ENCODE assay signal across 16 cellular contexts in genomic region chr1:34851431-34852105, GRCh38. TPM values are rescaled to one million over a fixed set of nuclear protein-coding genes. Genes with fewer than 3 reads are reported as not detected.
DNase-seq lines count a peak whose midpoint lies in the region; ATAC-seq, FAIRE-seq and TF ChIP-seq lines count a peak whose summit lies in the region.
"Had no signal": no experiment of that assay in that cellular context is flagged by ENCODE, and none has a peak within 500 bp of the region (broad histone marks: within the 10 kb centered on the region; RNA-seq: fewer than 3 reads in every experiment).

No MANE protein-coding gene starts in this region.

- intact Hi-C loops in body of pancreas (cut with DNase I) = no loop called here
- intact Hi-C loops in pancreas (cut with DNase I) = loop anchor here in 2 of 3 donors (5.0 kb wide), 2 partner anchors 59 to 64 kb away; partner anchors contain the start of gene GJA4 (in 1 of the 2)

- H3K4me1 ChIP-seq in body of pancreas (peaks cover 40% of the 10 kb centered on the region), pancreas (peaks cover 0 to 17% (median 0%) of the 10 kb centered on the region in 3 donors)

- H3K27me3 ChIP-seq in body of pancreas (no peaks in the 10 kb centered on the region), pancreas (no peaks in the 10 kb centered on the region)
- H3K27me3 ChIP-seq: spleen had no signal

- H3K27ac ChIP-seq in body of pancreas (no peak overlapping the region), pancreas (no peak overlapping the region)

- H3K4me3 ChIP-seq in body of pancreas (no peak overlapping the region), pancreas (no peak overlapping the region)
- H3K4me3 ChIP-seq: spleen had no signal

- H3K36me3 ChIP-seq in body of pancreas (replicated peaks in 1 of 2; ENCODE audit: insufficient read depth in 1 of 2, low read depth in 2 of 2) (peaks cover 0 to 11% of the 10 kb centered on the region in 2 donors), pancreas (peaks cover 0 to 17% (median 8%) of the 10 kb centered on the region in 3 donors)

- 49 to 56% methylated on average over 13 of the region's 13 CpGs for WGBS in body of pancreas, 2 donors
- WGBS in pancreas, 2 donors = 45 to 60% methylated on average over 13 of the region's 13 CpGs

- no peak for ATAC-seq in body of pancreas
- peak; percentile 13 to 52 (median 36) for ATAC-seq in pancreas
- no peak for ATAC-seq in HG03457 (IDR thresholded peaks at IDR 0.05; ENCODE audit: unreplicated experiment)
- no peak for ATAC-seq in GM18502 (IDR thresholded peaks at IDR 0.05; ENCODE audit: poor library complexity, unreplicated experiment)
- ATAC-seq: activated CD4-positive, alpha-beta T cell treated with anti-CD3 and anti-CD28 coated beads for 36 hours; natural killer cell treated with Interleukin-12 subunit alpha and Interleukin-12 subunit beta and Interleukin-15 and Interleukin-18, amount 100 ng/mL, for 72 hours had no signal

- TF ChIP-seq POLR2A in body of pancreas (IDR thresholded peaks at IDR 0.05) = no peak

- in situ Hi-C loops in Caki2 (cut with HindIII; ENCODE audit: low pct_unique_long_range_greater_than_20kb, low sequenced_read_pairs) = no loop called here

- no peak for FAIRE-seq in pancreas (lab: Jason Lieb, UNC)

- TF ChIP-seq CTCF in body of pancreas (IDR thresholded peaks at IDR 0.05) (no peak), pancreas (IDR thresholded peaks at IDR 0.05) (no peak)

- H3K9me3 ChIP-seq in body of pancreas (no peaks in the 10 kb centered on the region), pancreas (no peaks in the 10 kb centered on the region)
- H3K9me3 ChIP-seq: spleen had no signal

- DNase-seq in Caki2 (ENCODE audit: low read depth) = peak; percentile 49
- peak; percentile 39 to 70 (median 58) for DNase-seq in body of pancreas
- peak; percentile 50 for DNase-seq in glomerular visceral epithelial cell (ENCODE audit: extremely low spot score)
- DNase-seq in pancreas = peak in 5 of 6 donors; percentile 29 to 85 (median 38)
- no peak for DNase-seq in DMS153 (lab: John Stamatoyannopoulos, UW)
- DNase-seq in stimulated activated CD8-positive, alpha-beta memory T cell treated with anti-CD3 and anti-CD28 coated beads, Interleukin-4, amount 100 ng/mL, for 48 hours = no peak
- DNase-seq: activated CD4-positive, alpha-beta T cell treated with anti-CD3 and anti-CD28 coated beads for 36 hours; activated T-cell treated with anti-CD3 and anti-CD28 coated beads, Interleukin-2, amount 50 U/mL, for 24 hours; MV-4-11; OCI-M1; spleen; T-cell had no signal

RNA-seq across cellular contexts. Expression of gene SMIM12, which starts 8.0 kb away (rescaled TPM):
- 48.1 and 57.7 TPM in 2 replicates for total RNA-seq in Caki2 (2014; rRNA removed; shearing (Covaris generic); ENCODE audit: low replicate concordance)
- total RNA-seq in body of pancreas (10 to 100 TPM in 1 of 2 donors, 1 to 10 TPM in 1; 7.8 to 22.1 TPM), pancreas (10 to 100 TPM in 5 of 6 donors, 1 to 10 TPM in 1; 8.3 to 18.5 (median 14.3) TPM)
- polyA plus RNA-seq in pancreas = 10 to 100 TPM in 1 of 2 donors, 1 to 10 TPM in 1; 6.2 to 17.1 TPM

RNA-seq across cellular contexts. Expression of gene GJA4, which starts 58.8 kb away (rescaled TPM):
- total RNA-seq in Caki2 (2014; rRNA removed; shearing (Covaris generic); ENCODE audit: low replicate concordance) = not detected in 2 replicates
- total RNA-seq in body of pancreas (10 to 100 TPM in 1 of 2 donors, 1 to 10 TPM in 1; 4.7 to 20.8 TPM), pancreas (1 to 10 TPM; 1.1 to 6.7 (median 1.4) TPM)
- 1 to 10 TPM; 1.7 to 4.0 TPM for polyA plus RNA-seq in pancreas
- total RNA-seq: activated CD4-positive, alpha-beta T cell treated with anti-CD3 and anti-CD28 coated beads for 36 hours; fibroblast of lung; T-cell had no signal
- polyA plus RNA-seq: fibroblast of lung had no signal

Comparison
In these comparisons a context has a peak if more than half of its experiments do, and no peak if none do; other contexts are left out.
1. DNase-seq: peak in Caki2 (single experiment), body of pancreas (4 of 4), glomerular visceral epithelial cell (single experiment) and pancreas (5 of 6); none in DMS153 (single experiment) and stimulated activated CD8-positive, alpha-beta memory T cell treated with anti-CD3 and anti-CD28 coated beads, Interleukin-4, amount 100 ng/mL, for 48 hours (single experiment).
2. ATAC-seq: peak in pancreas (4 of 4); none in body of pancreas (single experiment), HG03457 (single experiment) and GM18502 (single experiment).